ENCODE assay signal across 21 cellular contexts in genomic region chr22:27952779-27953178, GRCh38. TPM values are rescaled to one million over a fixed set of nuclear protein-coding genes. Genes with fewer than 3 reads are reported as not detected.
A peak's percentile ranks its signal among the peaks of the same experiment; 100 is the strongest.
DNase-seq lines count a peak whose midpoint lies in the region; ATAC-seq and TF ChIP-seq lines count a peak whose summit lies in the region.
"Had no signal": no experiment of that assay in that cellular context is flagged by ENCODE, and none has a peak within 500 bp of the region (broad histone marks: within the 10 kb centered on the region; RNA-seq: fewer than 3 reads in every experiment).

No MANE protein-coding gene starts in this region.

- no peaks in the 10 kb centered on the region for H3K79me2 ChIP-seq in ACC112 (ENCODE audit: control insufficient read depth, insufficient read depth, low read length, unreplicated experiment)

- no peaks in the 10 kb centered on the region for H3K27me3 ChIP-seq in ACC112 (ENCODE audit: insufficient read depth, low read length)
- H3K27me3 ChIP-seq: gastroesophageal sphincter, stomach, transverse colon had no signal

- H3K4me3 ChIP-seq in ACC112 (ENCODE audit: low read depth, low read length), result no peak overlapping the region
- no peak overlapping the region for H3K4me3 ChIP-seq in epithelial cell of esophagus (ENCODE audit: low read length)
- H3K4me3 ChIP-seq: gastroesophageal sphincter, stomach, transverse colon had no signal

- H2AFZ ChIP-seq in ACC112 (ENCODE audit: low read length, unreplicated experiment), result peak overlapping the region; percentile 32

- peaks cover 13% of the 10 kb centered on the region for H3K4me1 ChIP-seq in ACC112 (ENCODE audit: control insufficient read depth, insufficient read depth, low read length, unreplicated experiment)

- DNase-seq in LHCN-M2 (ENCODE audit: low read depth), result peak; percentile 18
- DNase-seq in epithelial cell of esophagus (ENCODE audit: low read depth), result peak; percentile 17
- DNase-seq in omental fat pad (ENCODE audit: low spot score), result no peak
- no peak for DNase-seq in DMS53 treated with DMSO at 0.1 percent for 48 hours (lab: John Stamatoyannopoulos, UW; ENCODE audit: unreplicated experiment)
- DNase-seq in HT-29 (ENCODE audit: low spot score), result no peak
- DNase-seq in NCI-H82 (lab: John Stamatoyannopoulos, UW), result no peak
- DNase-seq: activated CD4-positive, alpha-beta memory T cell treated with anti-CD3 and anti-CD28 coated beads, Interleukin-2, amount 10 ng/mL, durations not matched to agents 7 days and 5 days; activated effector memory CD4-positive, alpha-beta T cell treated with anti-CD3 and anti-CD28 coated beads, Interleukin-2, amount 50 U/mL, for 16 hours; activated naive CD8-positive, alpha-beta T cell treated with anti-CD3 and anti-CD28 coated beads, Interleukin-2, amount 50 U/mL, for 24 hours; C1 segment of cervical spinal cord; H7; kidney; NCI-H1436; NCI-H2107; NK-92 treated with Interleukin-12 subunit alpha and Interleukin-12 subunit beta, amount 100 ng/mL, for 24 hours; stomach; SW 1271; transverse colon had no signal

- no peaks in the 10 kb centered on the region for H3K36me3 ChIP-seq in ACC112 (ENCODE audit: insufficient read depth, low read length)
- H3K36me3 ChIP-seq: stomach, transverse colon had no signal

- ATAC-seq in omental fat pad (ENCODE audit: low FRiP score), result peak; percentile 51
- ATAC-seq in HG03521 (IDR thresholded peaks at IDR 0.05; ENCODE audit: unreplicated experiment), result no peak
- ATAC-seq: activated naive CD8-positive, alpha-beta T cell treated with anti-CD3 and anti-CD28 coated beads, Interleukin-2, amount 50 U/mL, for 24 hours had no signal

- no peak for TF ChIP-seq CTCF in epithelial cell of esophagus (IDR thresholded peaks at IDR 0.05; ENCODE audit: insufficient read depth, low read depth, low read length, missing control alignments)
- no peak for TF ChIP-seq CTCF in omental fat pad (IDR thresholded peaks at IDR 0.05)

- H3K27ac ChIP-seq in ACC112 (ENCODE audit: low read depth, low read length), result peak overlapping the region; percentile 32; the same call in 1 of the 2 replicates
- H3K27ac ChIP-seq: gastroesophageal sphincter, stomach, transverse colon had no signal

RNA-seq across cellular contexts. Expression of gene PITPNB, which starts 33.7 kb away (rescaled TPM):
- total RNA-seq in LHCN-M2 (2014; rRNA removed), result 18.3 and 24.2 TPM in 2 replicates
- polyA plus RNA-seq in LHCN-M2 (2012), result 29.0 TPM
- 10 to 100 TPM; 49.2 to 95.0 (median 75.6) TPM for total RNA-seq in omental fat pad
- total RNA-seq in HT-29 (2014; rRNA removed; shearing (Covaris generic)), result 9.5 and 12.3 TPM in 2 replicates

Comparison
In these comparisons a context has a peak if more than half of its experiments do, and no peak if none do; other contexts are left out.
1. DNase-seq: peak in LHCN-M2 (single experiment) and epithelial cell of esophagus (single experiment); none in omental fat pad (single experiment), DMS53 treated with DMSO at 0.1 percent for 48 hours (single experiment), HT-29 (single experiment) and NCI-H82 (single experiment).